In genomic region chr5:35456506-35456905, GRCh38 we compare ENCODE assay signal across 9 cellular contexts.
"Had no signal": no experiment of that assay in that cellular context is flagged by ENCODE, and none has a peak within 500 bp of the region (broad histone marks: within the 10 kb centered on the region; RNA-seq: fewer than 3 reads in every experiment).

No MANE protein-coding gene starts in this region.

- H3K4me2 ChIP-seq: GM23338 had no signal

- H3K27ac ChIP-seq: GM23248 had no signal

- H3K4me3 ChIP-seq: GM23248, GM23338, HAP-1 had no signal

- H3K9me3 ChIP-seq: HAP-1 had no signal

- H3K36me3 ChIP-seq: HAP-1 had no signal

- H3K4me1 Mint-ChIP-seq: GM23338, H9 had no signal

- H3K4me3 Mint-ChIP-seq: GM23338, H9, HFFc6 had no signal

- H3K27ac Mint-ChIP-seq: GM23338, H9, HFFc6 had no signal

- ATAC-seq: GM23338, HCT116 had no signal

- H3K9ac ChIP-seq: GM23248 had no signal

- H3K9me3 Mint-ChIP-seq: HFFc6 had no signal

- H2AFZ ChIP-seq: GM23248, GM23338 had no signal

- DNase-seq: GM23248, GOT3, H7, H9, HCEC 1CT, HFFc6 had no signal
